In genomic region chr12:24617471-24617870, GRCh38 we compare ENCODE assay signal across 17 cellular contexts.
A peak's percentile ranks its signal among the peaks of the same experiment; 100 is the strongest.
DNase-seq lines count a peak whose midpoint lies in the region; ATAC-seq and TF ChIP-seq lines count a peak whose summit lies in the region.
"Had no signal": no experiment of that assay in that cellular context is flagged by ENCODE, and none has a peak within 500 bp of the region (broad histone marks: within the 10 kb centered on the region; RNA-seq: fewer than 3 reads in every experiment).

No MANE protein-coding gene starts in this region.

- no peaks in the 10 kb centered on the region for H3K9me3 ChIP-seq in SK-N-SH
- H3K9me3 ChIP-seq: Peyer's patch had no signal

- H3K9ac ChIP-seq in SK-N-SH, result no peak overlapping the region

- H3K4me1 ChIP-seq in SK-N-SH (ENCODE audit: control insufficient read depth in 1 of 2, insufficient read depth in 2 of 2, low read depth in 1 of 2, low read length in 1 of 2), result no peaks in the 10 kb centered on the region
- H3K4me1 ChIP-seq: Peyer's patch had no signal

- ATAC-seq in SK-N-SH treated with all-trans-retinoic acid at 6 μM for 48 hours (no peak), HG03045 (IDR thresholded peaks at IDR 0.05; ENCODE audit: unreplicated experiment) (no peak), HG02973 (IDR thresholded peaks at IDR 0.05; ENCODE audit: unreplicated experiment) (no peak)
- ATAC-seq: activated CD4-positive, CD25-positive, alpha-beta regulatory T cell treated with anti-CD3 and anti-CD28 coated beads, Interleukin-2, amount 50 U/mL, for 24 hours had no signal

- H4K20me1 ChIP-seq in SK-N-SH (ENCODE audit: insufficient read depth), result no peaks in the 10 kb centered on the region

- peak overlapping the region; percentile 27 for H2AFZ ChIP-seq in SK-N-SH (ENCODE audit: low read depth)

- H3K79me2 ChIP-seq in SK-N-SH (ENCODE audit: insufficient read depth), result no peaks in the 10 kb centered on the region

- 36% methylated on average over 5 of the region's 5 CpGs for WGBS in SK-N-SH (ENCODE audit: low lambda C conversion rate)

- TF ChIP-seq CTCF in SK-N-SH (IDR thresholded peaks at IDR 0.05) (no peak), astrocyte of the spinal cord (IDR thresholded peaks at IDR 0.05; ENCODE audit: low read depth, low read length) (no peak)

- no peak overlapping the region for H3K4me3 ChIP-seq in SK-N-SH (ENCODE audit: low read depth in 2 of 2, low read length in 1 of 2)
- no peak overlapping the region for H3K4me3 ChIP-seq in astrocyte of the spinal cord (ENCODE audit: low read depth, low read length)
- H3K4me3 ChIP-seq: HAP-1, Peyer's patch had no signal

- no peak for TF ChIP-seq EP300 in SK-N-SH (IDR thresholded peaks at IDR 0.05; ENCODE audit: borderline replicate concordance in 1 of 2, low read depth in 1 of 2, low read length in 1 of 2)

- peaks cover 2% of the 10 kb centered on the region for H3F3A ChIP-seq in SK-N-SH (replicated peaks; ENCODE audit: insufficient read depth)

- DNase-seq in SK-N-SH (no peak), astrocyte of the spinal cord (ENCODE audit: low read depth, low spot score) (peak; percentile 84), islet precursor cell (peak; percentile 80), ureter (ENCODE audit: low spot score) (no peak), SHP77 treated with DMSO at 0.1 percent for 48 hours (lab: John Stamatoyannopoulos, UW) (no peak)
- DNase-seq: activated gamma-delta T cell treated with Interleukin-2 at 50 U/mL for 16 hours, DMS79, NCI-H1694, NCI-H446 treated with DMSO at 0.1 percent for 48 hours, Peyer's patch, substantia nigra had no signal

- no peak for TF ChIP-seq RAD21 in SK-N-SH (IDR thresholded peaks at IDR 0.05; ENCODE audit: low read length)

- in situ Hi-C loops in astrocyte of the spinal cord (cut with HindIII; ENCODE audit: low sequenced_read_pairs), result no loop called here

- no peaks in the 10 kb centered on the region for H3K36me3 ChIP-seq in SK-N-SH (replicated peaks in 1 of 2; ENCODE audit: control insufficient read depth in 1 of 2, insufficient read depth in 2 of 2, low read length in 1 of 2)
- H3K36me3 ChIP-seq: HAP-1, Peyer's patch had no signal

- H3K27me3 ChIP-seq in SK-N-SH (ENCODE audit: insufficient read depth), result no peaks in the 10 kb centered on the region
- H3K27me3 ChIP-seq: Peyer's patch had no signal

- H3K4me2 ChIP-seq in SK-N-SH, result no peak overlapping the region

- CTCF ChIA-PET in SK-N-SH (lab: Yijun Ruan, JAX), result no interaction called here

- no peaks in the 10 kb centered on the region for H3K9me2 ChIP-seq in SK-N-SH

- H3K27ac ChIP-seq in SK-N-SH (ENCODE audit: low read depth in 2 of 2, low read length in 1 of 2), result no peak overlapping the region
- H3K27ac ChIP-seq: 22Rv1, Peyer's patch had no signal

- POLR2A ChIA-PET in SK-N-SH (lab: Yijun Ruan, JAX), result no interaction called here

TF ChIP-seq in SK-N-SH, 30 proteins besides CTCF, POLR2A, EP300 and RAD21 (continues in another document):
- TF ChIP-seq REST (IDR thresholded peaks at IDR 0.05; ENCODE audit: low read depth, low read length) (no peak), YY1 (IDR thresholded peaks at IDR 0.05; ENCODE audit: low read depth) (no peak), ELF1 (IDR thresholded peaks at IDR 0.05) (no peak), TEAD4 (IDR thresholded peaks at IDR 0.05; ENCODE audit: borderline replicate concordance, insufficient read depth) (no peak), RCOR1 (IDR thresholded peaks at IDR 0.05; ENCODE audit: low read length) (no peak), CHD2 (IDR thresholded peaks at IDR 0.05; ENCODE audit: low read length, partially characterized antibody) (no peak)
- TF ChIP-seq, protein P1, sequence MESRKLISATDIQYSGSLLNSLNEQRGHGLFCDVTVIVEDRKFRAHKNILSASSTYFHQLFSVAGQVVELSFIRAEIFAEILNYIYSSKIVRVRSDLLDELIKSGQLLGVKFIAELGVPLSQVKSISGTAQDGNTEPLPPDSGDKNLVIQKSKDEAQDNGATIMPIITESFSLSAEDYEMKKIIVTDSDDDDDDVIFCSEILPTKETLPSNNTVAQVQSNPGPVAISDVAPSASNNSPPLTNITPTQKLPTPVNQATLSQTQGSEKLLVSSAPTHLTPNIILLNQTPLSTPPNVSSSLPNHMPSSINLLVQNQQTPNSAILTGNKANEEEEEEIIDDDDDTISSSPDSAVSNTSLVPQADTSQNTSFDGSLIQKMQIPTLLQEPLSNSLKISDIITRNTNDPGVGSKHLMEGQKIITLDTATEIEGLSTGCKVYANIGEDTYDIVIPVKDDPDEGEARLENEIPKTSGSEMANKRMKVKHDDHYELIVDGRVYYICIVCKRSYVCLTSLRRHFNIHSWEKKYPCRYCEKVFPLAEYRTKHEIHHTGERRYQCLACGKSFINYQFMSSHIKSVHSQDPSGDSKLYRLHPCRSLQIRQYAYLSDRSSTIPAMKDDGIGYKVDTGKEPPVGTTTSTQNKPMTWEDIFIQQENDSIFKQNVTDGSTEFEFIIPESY (IDR thresholded peaks at IDR 0.05; ENCODE audit: borderline replicate concordance, low read depth), result no peak

TF ChIP-seq in SK-N-SH treated with all-trans-retinoic acid at 6 μM for 48 hours, 23 proteins besides CTCF, POLR2A, EP300 and RAD21 (continues in another document):
- no peak for TF ChIP-seq CREB5 (CRISPR knock-in tag; IDR thresholded peaks at IDR 0.05; ENCODE audit: low read depth)
- no peak for TF ChIP-seq ZFP30 (CRISPR knock-in tag; IDR thresholded peaks at IDR 0.05)
- no peak for TF ChIP-seq PPARA (CRISPR knock-in tag; IDR thresholded peaks at IDR 0.05; ENCODE audit: borderline replicate concordance)
- TF ChIP-seq PATZ1 (CRISPR knock-in tag; IDR thresholded peaks at IDR 0.05; ENCODE audit: borderline replicate concordance), result no peak
- no peak for TF ChIP-seq ZNF565 (CRISPR knock-in tag; conservative IDR thresholded peaks at IDR 0.05; ENCODE audit: low read depth)
- no peak for TF ChIP-seq ARNTL (CRISPR knock-in tag; IDR thresholded peaks at IDR 0.05; ENCODE audit: borderline replicate concordance, low read depth)
- no peak for TF ChIP-seq GLIS3 (CRISPR knock-in tag; IDR thresholded peaks at IDR 0.05)
- TF ChIP-seq, protein P2, sequence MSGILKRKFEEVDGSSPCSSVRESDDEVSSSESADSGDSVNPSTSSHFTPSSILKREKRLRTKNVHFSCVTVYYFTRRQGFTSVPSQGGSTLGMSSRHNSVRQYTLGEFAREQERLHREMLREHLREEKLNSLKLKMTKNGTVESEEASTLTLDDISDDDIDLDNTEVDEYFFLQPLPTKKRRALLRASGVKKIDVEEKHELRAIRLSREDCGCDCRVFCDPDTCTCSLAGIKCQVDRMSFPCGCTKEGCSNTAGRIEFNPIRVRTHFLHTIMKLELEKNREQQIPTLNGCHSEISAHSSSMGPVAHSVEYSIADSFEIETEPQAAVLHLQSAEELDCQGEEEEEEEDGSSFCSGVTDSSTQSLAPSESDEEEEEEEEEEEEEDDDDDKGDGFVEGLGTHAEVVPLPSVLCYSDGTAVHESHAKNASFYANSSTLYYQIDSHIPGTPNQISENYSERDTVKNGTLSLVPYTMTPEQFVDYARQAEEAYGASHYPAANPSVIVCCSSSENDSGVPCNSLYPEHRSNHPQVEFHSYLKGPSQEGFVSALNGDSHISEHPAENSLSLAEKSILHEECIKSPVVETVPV (CRISPR knock-in tag; IDR thresholded peaks at IDR 0.05), result no peak
- TF ChIP-seq ESRRG (CRISPR knock-in tag; IDR thresholded peaks at IDR 0.05), result no peak
- TF ChIP-seq ZNF70 (CRISPR knock-in tag; IDR thresholded peaks at IDR 0.05), result no peak
- TF ChIP-seq ZFP3 (CRISPR knock-in tag; IDR thresholded peaks at IDR 0.05), result no peak
- no peak for TF ChIP-seq RARB (CRISPR knock-in tag; IDR thresholded peaks at IDR 0.05)
- TF ChIP-seq ISL1 (CRISPR knock-in tag; IDR thresholded peaks at IDR 0.05), result no peak

Comparison
In these comparisons a context has a peak if more than half of its experiments do, and no peak if none do; other contexts are left out.
1. DNase-seq: peak in astrocyte of the spinal cord (single experiment) and islet precursor cell (single experiment); none in SK-N-SH (single experiment), ureter (single experiment) and SHP77 treated with DMSO at 0.1 percent for 48 hours (single experiment).